Comparison of ENCODE assay signal across 12 cellular contexts in genomic region chr17:77436481-77436880, GRCh38.
A peak's percentile ranks its signal among the peaks of the same experiment; 100 is the strongest.
DNase-seq lines count a peak whose midpoint lies in the region; ATAC-seq and TF ChIP-seq lines count a peak whose summit lies in the region.
"Had no signal": no experiment of that assay in that cellular context is flagged by ENCODE, and none has a peak within 500 bp of the region (broad histone marks: within the 10 kb centered on the region; RNA-seq: fewer than 3 reads in every experiment).

No MANE protein-coding gene starts in this region.

- no peak overlapping the region for H3K23ac ChIP-seq in mesenchymal stem cell (ENCODE audit: low read length in 2 of 2)

- TF ChIP-seq EP300 in transverse colon (IDR thresholded peaks at IDR 0.05; ENCODE audit: low read depth) = no peak

- H3K27ac ChIP-seq in heart right ventricle = peak overlapping the region in 9 of 10 donors; percentile 9 to 89 (median 61)
- no peak overlapping the region for H3K27ac ChIP-seq in mesenchymal stem cell (ENCODE audit: low read length, poor library complexity, severe bottlenecking)
- peak overlapping the region; percentile 25 to 94 (median 62) for H3K27ac ChIP-seq in transverse colon

- peak overlapping the region; percentile 92 for H3K4me3 Mint-ChIP-seq in activated naive CD8-positive, alpha-beta T cell treated with anti-CD3 and anti-CD28 coated beads for 36 hours

- DNase-seq in heart right ventricle (no peak), left ventricle myocardium superior (no peak), mesenchymal stem cell (no peak), transverse colon (no peak), Ammon's horn (ENCODE audit: low spot score) (no peak), NCI-H146 (lab: John Stamatoyannopoulos, UW) (no peak)
- DNase-seq in activated naive CD8-positive, alpha-beta T cell treated with anti-CD3 and anti-CD28 coated beads for 36 hours = no peak
- DNase-seq: activated effector memory CD4-positive, alpha-beta T cell treated with Interleukin-2 at 50 U/mL for 16 hours; KG1 had no signal

- in situ Hi-C loops in transverse colon (cut with MboI; ENCODE audit: low pct_ligation_motif_present in 1 of 4, low pct_unique_long_range_greater_than_20kb in 1 of 4, low sequenced_read_pairs in 3 of 4) = loop anchor here in 3 of 4 donors (10.0 to 25.0 kb wide), 2 partner anchors 58 to 99 kb away; no protein-coding TSS in a partner anchor

- H3K27me3 Mint-ChIP-seq in activated naive CD8-positive, alpha-beta T cell treated with anti-CD3 and anti-CD28 coated beads for 36 hours = no peaks in the 10 kb centered on the region

- H3K79me1 ChIP-seq in mesenchymal stem cell (replicated peaks; ENCODE audit: low read length, poor library complexity, severe bottlenecking) = peaks cover 37% of the 10 kb centered on the region

- peak overlapping the region; percentile 97 for H3K27ac Mint-ChIP-seq in activated naive CD8-positive, alpha-beta T cell treated with anti-CD3 and anti-CD28 coated beads for 36 hours

- H3K9me3 Mint-ChIP-seq in activated naive CD8-positive, alpha-beta T cell treated with anti-CD3 and anti-CD28 coated beads for 36 hours = no peaks in the 10 kb centered on the region

- H3K9me3 ChIP-seq in heart right ventricle (no peaks in the 10 kb centered on the region), mesenchymal stem cell (ENCODE audit: control insufficient read depth, low read length) (no peaks in the 10 kb centered on the region), transverse colon (no peaks in the 10 kb centered on the region)

- H3K4me1 Mint-ChIP-seq in activated naive CD8-positive, alpha-beta T cell treated with anti-CD3 and anti-CD28 coated beads for 36 hours = peaks cover 80% of the 10 kb centered on the region

- no peak overlapping the region for H2BK15ac ChIP-seq in mesenchymal stem cell (ENCODE audit: low read depth, poor library complexity, severe bottlenecking)

- intact Hi-C loops in heart right ventricle (cut with DNase I) (loop anchor here in 3 of 10 donors (5.0 to 10.0 kb wide), 2 partner anchors 36 to 112 kb away; no protein-coding TSS in a partner anchor), left ventricle myocardium superior (cut with micrococcal nuclease) (loop anchor here (10.0 kb wide), 1 partner anchor 48 kb away; no protein-coding TSS in a partner anchor), transverse colon (cut with DNase I; ENCODE audit: low total_unique reads) (no loop called here)

- no peaks in the 10 kb centered on the region for H3K27me3 ChIP-seq in heart right ventricle
- H3K27me3 ChIP-seq in mesenchymal stem cell (ENCODE audit: control insufficient read depth in 1 of 2, insufficient read depth in 1 of 2, low read length in 2 of 2) = no peaks in the 10 kb centered on the region
- H3K27me3 ChIP-seq in transverse colon = no peaks in the 10 kb centered on the region

- no peak for TF ChIP-seq CTCF in heart right ventricle (IDR thresholded peaks at IDR 0.05)
- TF ChIP-seq CTCF in transverse colon (IDR thresholded peaks at IDR 0.05) = no peak

- no peak overlapping the region for H2AK5ac ChIP-seq in mesenchymal stem cell (ENCODE audit: low read length, severe bottlenecking)

- peak overlapping the region in 1 of 2 experiments; percentile 88 for H2BK12ac ChIP-seq in mesenchymal stem cell (ENCODE audit: low read length in 2 of 2)

- H3K4ac ChIP-seq in mesenchymal stem cell (ENCODE audit: low read depth in 1 of 2, low read length in 2 of 2) = peak overlapping the region in 1 of 2 experiments; percentile 87

- no peak for ATAC-seq in heart right ventricle
- ATAC-seq in left ventricle myocardium superior = no peak
- ATAC-seq in GM19463 (IDR thresholded peaks at IDR 0.05; ENCODE audit: unreplicated experiment) = no peak
- ATAC-seq: esophagus mucosa had no signal

- peak overlapping the region; percentile 69 for H3K9ac ChIP-seq in mesenchymal stem cell (ENCODE audit: low read length)

- H4K8ac ChIP-seq in mesenchymal stem cell (ENCODE audit: low read length) = no peak overlapping the region

- H2BK5ac ChIP-seq in mesenchymal stem cell (ENCODE audit: low read depth, low read length, poor library complexity, severe bottlenecking) = no peak overlapping the region

- H2BK120ac ChIP-seq in mesenchymal stem cell (ENCODE audit: low read depth, low read length) = peak overlapping the region; percentile 1

- no peak overlapping the region for H2AFZ ChIP-seq in mesenchymal stem cell (ENCODE audit: low read depth, low read length)

- H3K4me1 ChIP-seq in heart right ventricle (peaks cover 78 to 98% (median 92%) of the 10 kb centered on the region in 9 donors), mesenchymal stem cell (ENCODE audit: control insufficient read depth, insufficient read depth, low read depth, low read length) (peaks cover 86% of the 10 kb centered on the region), transverse colon (peaks cover 62 to 86% (median 68%) of the 10 kb centered on the region in 4 donors)

- peaks cover 10% of the 10 kb centered on the region for H3K36me3 Mint-ChIP-seq in activated naive CD8-positive, alpha-beta T cell treated with anti-CD3 and anti-CD28 coated beads for 36 hours

- H3K4me3 ChIP-seq in heart right ventricle = peak overlapping the region in 7 of 10 donors; percentile 4 to 39 (median 32)
- H3K4me3 ChIP-seq in mesenchymal stem cell (ENCODE audit: insufficient read depth in 1 of 2, low read depth in 1 of 2, low read length in 2 of 2) = peak overlapping the region in 1 of 2 experiments; percentile 52
- H3K4me3 ChIP-seq in transverse colon = no peak overlapping the region
- H3K4me3 ChIP-seq: lung had no signal

- peak overlapping the region; percentile 29 for H4K91ac ChIP-seq in mesenchymal stem cell (ENCODE audit: low read length)

- WGBS in heart right ventricle, 2 donors = 38 to 42% methylated on average over 11 of the region's 11 CpGs
- 20% methylated on average over 11 of the region's 11 CpGs for WGBS in mesenchymal stem cell
- WGBS in transverse colon (ENCODE audit: low coverage in 1 of 2), 2 donors = 78% methylated on average over 11 of the region's 11 CpGs; no CpG with 5 or more reads in 1 of the 2 donors

- peak overlapping the region in 1 of 2 experiments; percentile 86 for H3K14ac ChIP-seq in mesenchymal stem cell (ENCODE audit: low read length in 2 of 2)

- H3K36me3 ChIP-seq in heart right ventricle (peaks cover 0 to 4% (median 0%) of the 10 kb centered on the region in 9 donors), mesenchymal stem cell (ENCODE audit: control insufficient read depth in 1 of 2, insufficient read depth in 2 of 2, low read depth in 1 of 2, low read length in 2 of 2) (peaks cover 9 to 33% of the 10 kb centered on the region in 2 experiments), transverse colon (no peaks in the 10 kb centered on the region)

- no peak overlapping the region for H3K4me2 ChIP-seq in mesenchymal stem cell (ENCODE audit: low read length, poor library complexity, severe bottlenecking)

- H3K18ac ChIP-seq in mesenchymal stem cell (ENCODE audit: low read depth in 1 of 2, low read length in 2 of 2) = peak overlapping the region; percentile 25 to 93

- TF ChIP-seq POLR2A in transverse colon (IDR thresholded peaks at IDR 0.05) = no peak

Comparison
In these comparisons a context has a peak if more than half of its experiments do, and no peak if none do; other contexts are left out.
1. H3K4me3 ChIP-seq: peak in heart right ventricle (7 of 10); none in transverse colon (0 of 4).